Comparison of ENCODE assay signal across 15 cellular contexts in genomic region chr9:134590240-134591081, GRCh38. TPM values are rescaled to one million over a fixed set of nuclear protein-coding genes. Genes with fewer than 3 reads are reported as not detected.
DNase-seq lines count a peak whose midpoint lies in the region; TF ChIP-seq lines count a peak whose summit lies in the region.
"Had no signal": no experiment of that assay in that cellular context is flagged by ENCODE, and none has a peak within 500 bp of the region (broad histone marks: within the 10 kb centered on the region; RNA-seq: fewer than 3 reads in every experiment).

No MANE protein-coding gene starts in this region.

- H3F3A ChIP-seq in smooth muscle cell (ENCODE audit: low read depth), result peaks cover 16% of the 10 kb centered on the region

- TF ChIP-seq CTCF in hepatocyte (IDR thresholded peaks at IDR 0.05; ENCODE audit: poor library complexity), result no peak
- TF ChIP-seq CTCF in smooth muscle cell (IDR thresholded peaks at IDR 0.05; ENCODE audit: borderline replicate concordance, insufficient read depth, poor library complexity, severe bottlenecking), result no peak

- H2AFZ ChIP-seq in hepatocyte (no peak overlapping the region), smooth muscle cell (ENCODE audit: low read depth) (no peak overlapping the region)

- WGBS in hepatocyte (ENCODE audit: low lambda C conversion rate, missing lambda C conversion rate), result 72% methylated on average over 19 of the region's 19 CpGs
- 49% methylated on average over 19 of the region's 19 CpGs for WGBS in smooth muscle cell (ENCODE audit: low lambda C conversion rate)

- H4K20me1 ChIP-seq in hepatocyte (ENCODE audit: insufficient read depth, poor library complexity, severe bottlenecking), result no peaks in the 10 kb centered on the region
- no peaks in the 10 kb centered on the region for H4K20me1 ChIP-seq in smooth muscle cell (ENCODE audit: low read depth)

- H3K79me2 ChIP-seq in hepatocyte (no peaks in the 10 kb centered on the region), smooth muscle cell (ENCODE audit: low read depth) (peaks cover 3% of the 10 kb centered on the region)

- H3K4me1 ChIP-seq in hepatocyte (ENCODE audit: insufficient read depth) (peaks cover 28% of the 10 kb centered on the region), smooth muscle cell (ENCODE audit: low read depth) (peaks cover 15% of the 10 kb centered on the region)
- H3K4me1 ChIP-seq: pancreas had no signal

- peak; percentile 30 for DNase-seq in activated CD8-positive, alpha-beta memory T cell treated with anti-CD3 and anti-CD28 coated beads for 24 hours
- DNase-seq in activated CD8-positive, alpha-beta memory T cell treated with anti-CD3 and anti-CD28 coated beads, Interleukin-2, amount 50 U/mL, for 4 hours, result no peak
- peak; percentile 93 for DNase-seq in NCI-H345 (lab: John Stamatoyannopoulos, UW)
- no peak for DNase-seq in hepatocyte (ENCODE audit: low spot score)
- no peak for DNase-seq in smooth muscle cell (lab: John Stamatoyannopoulos, UW; ENCODE audit: unreplicated experiment)
- no peak for DNase-seq in inferior parietal cortex (ENCODE audit: extremely low spot score)
- no peak for DNase-seq in effector CD4-positive, alpha-beta T cell
- no peak for DNase-seq in GM19240 (ENCODE audit: insufficient read length, low spot score)
- DNase-seq: activated B cell treated with CpG ODN at 0.5 μM for 24 hours; activated naive CD8-positive, alpha-beta T cell treated with anti-CD3 and anti-CD28 coated beads, Interleukin-2, amount 10 ng/mL, durations not matched to agents 7 days and 5 days; cerebellar nuclear complex; esophagus squamous epithelium; midbrain had no signal

- H3K4me2 ChIP-seq in hepatocyte (peak overlapping the region; percentile 17), smooth muscle cell (peak overlapping the region; percentile 76)

- H3K9ac ChIP-seq in smooth muscle cell (ENCODE audit: low read depth), result peak overlapping the region; percentile 84

- H3K4me3 ChIP-seq in hepatocyte (no peak overlapping the region), smooth muscle cell (no peak overlapping the region)
- H3K4me3 ChIP-seq: esophagus squamous epithelium, pancreas, suprapubic skin had no signal

- H3K9me2 ChIP-seq in hepatocyte (replicated peaks; ENCODE audit: insufficient read depth), result no peaks in the 10 kb centered on the region

- H3K27me3 ChIP-seq in hepatocyte (no peaks in the 10 kb centered on the region), smooth muscle cell (ENCODE audit: low read depth) (no peaks in the 10 kb centered on the region)
- H3K27me3 ChIP-seq: pancreas had no signal

- H3K36me3 ChIP-seq in hepatocyte (replicated peaks; ENCODE audit: insufficient read depth, low read depth) (no peaks in the 10 kb centered on the region), smooth muscle cell (ENCODE audit: low read depth) (no peaks in the 10 kb centered on the region)
- H3K36me3 ChIP-seq: esophagus squamous epithelium, pancreas, suprapubic skin had no signal

- H3K9me3 ChIP-seq in hepatocyte (ENCODE audit: low read depth), result no peaks in the 10 kb centered on the region
- H3K9me3 ChIP-seq in smooth muscle cell (replicated peaks; ENCODE audit: low read depth), result no peaks in the 10 kb centered on the region
- H3K9me3 ChIP-seq: esophagus squamous epithelium, pancreas, suprapubic skin had no signal

- H3K27ac ChIP-seq in hepatocyte (peak overlapping the region; percentile 80), smooth muscle cell (ENCODE audit: low read depth) (peak overlapping the region; percentile 99)
- H3K27ac ChIP-seq: pancreas had no signal

RNA-seq across cellular contexts. Expression of gene COL5A1, which starts 51.1 kb away (rescaled TPM):
- 163 and 342 TPM in 2 replicates for total RNA-seq in hepatocyte
- 347 and 371 TPM in 2 replicates for polyA plus RNA-seq in hepatocyte
- 1,084 and 1,167 TPM in 2 replicates for total RNA-seq in smooth muscle cell
- 1,100 and 1,443 TPM in 2 replicates for polyA plus RNA-seq in smooth muscle cell

Comparison
In these comparisons a context has a peak if more than half of its experiments do, and no peak if none do; other contexts are left out.
1. DNase-seq: peak in activated CD8-positive, alpha-beta memory T cell treated with anti-CD3 and anti-CD28 coated beads for 24 hours (single experiment) and NCI-H345 (single experiment); none in activated CD8-positive, alpha-beta memory T cell treated with anti-CD3 and anti-CD28 coated beads, Interleukin-2, amount 50 U/mL, for 4 hours (single experiment), hepatocyte (single experiment), smooth muscle cell (single experiment), inferior parietal cortex (single experiment), effector CD4-positive, alpha-beta T cell (single experiment) and GM19240 (single experiment).